Comparison of ENCODE assay signal across 22 cellular contexts in genomic region chr10:77689339-77689738, GRCh38. TPM values are rescaled to one million over a fixed set of nuclear protein-coding genes. Genes with fewer than 3 reads are reported as not detected.
"Had no signal": no experiment of that assay in that cellular context is flagged by ENCODE, and none has a peak within 500 bp of the region (broad histone marks: within the 10 kb centered on the region; RNA-seq: fewer than 3 reads in every experiment).

No MANE protein-coding gene starts in this region.

- H3K9me3 Mint-ChIP-seq: mesothelial cell of epicardium; naive thymus-derived CD8-positive, alpha-beta T cell had no signal

- H3K36me3 ChIP-seq: esophagus muscularis mucosa, gastrocnemius medialis, heart right ventricle, left lung, lower lobe of right lung had no signal

- H3K36me3 Mint-ChIP-seq: mesothelial cell of epicardium; naive B cell; naive thymus-derived CD8-positive, alpha-beta T cell had no signal

- H3K4me3 ChIP-seq: coronary artery, dorsolateral prefrontal cortex, esophagus muscularis mucosa, gastrocnemius medialis, heart right ventricle, left lung, lower lobe of right lung, mucosa of descending colon had no signal

- H3K27ac ChIP-seq: coronary artery, esophagus muscularis mucosa, foreskin keratinocyte, gastrocnemius medialis, heart right ventricle, left lung, lower lobe of right lung had no signal

- H3K9me3 ChIP-seq: esophagus muscularis mucosa, gastrocnemius medialis, heart right ventricle, left lung, lower lobe of right lung, mucosa of descending colon had no signal

- H3K4me3 Mint-ChIP-seq: mesothelial cell of epicardium; naive B cell; naive thymus-derived CD8-positive, alpha-beta T cell had no signal

- ATAC-seq: foreskin keratinocyte; gastrocnemius medialis; heart right ventricle; left cardiac atrium; left lung; left ventricle myocardium superior; lower lobe of right lung; mucosa of descending colon; naive thymus-derived CD8-positive, alpha-beta T cell had no signal

- H3K4me1 ChIP-seq: esophagus muscularis mucosa, foreskin keratinocyte, gastrocnemius medialis, heart right ventricle, left lung, lower lobe of right lung had no signal

- H3K4me1 Mint-ChIP-seq: mesothelial cell of epicardium; naive B cell; naive thymus-derived CD8-positive, alpha-beta T cell had no signal

- H3K27ac Mint-ChIP-seq: mesothelial cell of epicardium; naive B cell; naive thymus-derived CD8-positive, alpha-beta T cell had no signal

- DNase-seq: dermis blood vessel endothelial cell; dorsolateral prefrontal cortex; effector CD4-positive, alpha-beta T cell; effector memory CD4-positive, alpha-beta T cell; foreskin keratinocyte; gastrocnemius medialis; glutamatergic neuron; head of caudate nucleus; heart right ventricle; hippocampal formation; left cardiac atrium; left lung; left ventricle myocardium superior; lower lobe of right lung; mesenchymal stem cell; mucosa of descending colon; naive B cell; naive thymus-derived CD8-positive, alpha-beta T cell had no signal

RNA-seq across cellular contexts. Expression of gene KCNMA1, which starts 51.7 kb away (rescaled TPM):
- total RNA-seq: lung microvascular endothelial cell; naive thymus-derived CD8-positive, alpha-beta T cell had no signal
